Comparison of ENCODE assay signal across 17 cellular contexts in the genomic region with DNA sequence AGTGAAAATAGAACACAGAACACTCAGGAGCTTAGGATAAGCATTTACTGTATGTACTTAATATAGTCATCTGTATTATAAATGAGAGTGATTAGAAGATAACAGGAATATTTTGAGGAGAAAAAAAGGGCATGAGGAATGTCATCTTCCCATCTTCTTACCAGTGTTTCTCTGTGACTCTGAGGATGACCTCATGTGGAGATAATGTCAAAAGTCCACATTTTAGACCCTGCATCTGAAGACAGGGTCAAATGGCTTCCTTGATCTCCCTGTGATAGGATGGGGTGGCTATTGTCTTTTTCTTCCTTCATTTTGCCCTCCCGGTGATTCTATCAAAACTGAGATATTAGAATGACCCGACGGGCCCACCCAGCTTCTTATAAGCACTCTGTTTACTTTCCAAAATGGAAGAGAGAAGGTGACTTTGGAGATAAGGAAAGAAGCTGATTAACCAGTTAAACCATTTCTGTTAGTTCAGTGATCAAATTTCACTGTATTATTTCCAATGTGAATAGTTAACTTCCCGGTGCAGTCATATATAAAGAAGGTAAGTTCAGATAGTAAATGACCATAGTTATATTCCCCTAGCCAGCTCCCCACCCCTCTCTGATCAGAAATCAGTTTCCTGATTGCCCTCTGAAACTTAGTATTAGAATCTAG.
"Had no signal": no experiment of that assay in that cellular context is flagged by ENCODE, and none has a peak within 500 bp of the region (broad histone marks: within the 10 kb centered on the region; RNA-seq: fewer than 3 reads in every experiment).

No MANE protein-coding gene starts in this region.

- H3K27ac Mint-ChIP-seq: activated CD4-positive, alpha-beta T cell treated with anti-CD3 and anti-CD28 coated beads, Interleukin-2, amount 10 ng/mL, durations not matched to agents 24 days and 14 days; activated CD8-positive, alpha-beta T cell treated with anti-CD3 and anti-CD28 coated beads for 36 hours; activated naive CD4-positive, alpha-beta T cell treated with anti-CD3 and anti-CD28 coated beads for 36 hours; activated naive CD8-positive, alpha-beta T cell treated with anti-CD3 and anti-CD28 coated beads, Interleukin-2, amount 50 U/mL, for 24 hours; activated T-cell treated with anti-CD3 and anti-CD28 coated beads, Interleukin-2, amount 50 U/mL, for 24 hours; brain; naive thymus-derived CD4-positive, alpha-beta T cell; stimulated activated naive CD8-positive, alpha-beta T cell treated with anti-CD3 and anti-CD28 coated beads, Interleukin-15, amount 100 ng/mL, for 72 hours had no signal

- H3K4me2 ChIP-seq: smooth muscle cell had no signal

- H3K4me1 Mint-ChIP-seq: activated CD4-positive, alpha-beta T cell treated with anti-CD3 and anti-CD28 coated beads, Interleukin-2, amount 10 ng/mL, durations not matched to agents 24 days and 14 days; activated naive CD8-positive, alpha-beta T cell treated with anti-CD3 and anti-CD28 coated beads, Interleukin-2, amount 50 U/mL, for 24 hours; stimulated activated naive CD8-positive, alpha-beta T cell treated with anti-CD3 and anti-CD28 coated beads, Interleukin-15, amount 100 ng/mL, for 72 hours had no signal

- H3K27me3 Mint-ChIP-seq: activated CD4-positive, alpha-beta T cell treated with anti-CD3 and anti-CD28 coated beads, Interleukin-2, amount 10 ng/mL, durations not matched to agents 24 days and 14 days; activated CD8-positive, alpha-beta T cell treated with anti-CD3 and anti-CD28 coated beads for 36 hours; activated naive CD8-positive, alpha-beta T cell treated with anti-CD3 and anti-CD28 coated beads, Interleukin-2, amount 50 U/mL, for 24 hours had no signal

- H3K4me3 Mint-ChIP-seq: activated CD4-positive, alpha-beta T cell treated with anti-CD3 and anti-CD28 coated beads, Interleukin-2, amount 10 ng/mL, durations not matched to agents 24 days and 14 days; activated CD8-positive, alpha-beta T cell treated with anti-CD3 and anti-CD28 coated beads for 36 hours; activated naive CD4-positive, alpha-beta T cell treated with anti-CD3 and anti-CD28 coated beads for 36 hours; activated naive CD8-positive, alpha-beta T cell treated with anti-CD3 and anti-CD28 coated beads, Interleukin-2, amount 50 U/mL, for 24 hours; activated T-cell treated with anti-CD3 and anti-CD28 coated beads, Interleukin-2, amount 50 U/mL, for 24 hours; brain; naive thymus-derived CD4-positive, alpha-beta T cell; stimulated activated naive CD8-positive, alpha-beta T cell treated with anti-CD3 and anti-CD28 coated beads, Interleukin-15, amount 100 ng/mL, for 72 hours had no signal

- H3K79me2 ChIP-seq: parathyroid adenoma had no signal

- H3K4me1 ChIP-seq: parathyroid adenoma, suprapubic skin, upper lobe of left lung had no signal

- ATAC-seq: activated CD8-positive, alpha-beta T cell treated with anti-CD3 and anti-CD28 coated beads for 36 hours; activated naive CD8-positive, alpha-beta T cell treated with anti-CD3 and anti-CD28 coated beads, Interleukin-2, amount 50 U/mL, for 24 hours; left ventricle myocardium superior; naive thymus-derived CD4-positive, alpha-beta T cell; sciatic nerve; stimulated activated naive CD8-positive, alpha-beta T cell treated with anti-CD3 and anti-CD28 coated beads, Interleukin-15, amount 100 ng/mL, for 72 hours had no signal

- H3K36me3 Mint-ChIP-seq: brain; naive thymus-derived CD4-positive, alpha-beta T cell had no signal

- H3K9me3 Mint-ChIP-seq: activated CD4-positive, alpha-beta T cell treated with anti-CD3 and anti-CD28 coated beads, Interleukin-2, amount 10 ng/mL, durations not matched to agents 24 days and 14 days; activated CD8-positive, alpha-beta T cell treated with anti-CD3 and anti-CD28 coated beads for 36 hours; activated naive CD4-positive, alpha-beta T cell treated with anti-CD3 and anti-CD28 coated beads for 36 hours; activated naive CD8-positive, alpha-beta T cell treated with anti-CD3 and anti-CD28 coated beads, Interleukin-2, amount 50 U/mL, for 24 hours; activated T-cell treated with anti-CD3 and anti-CD28 coated beads, Interleukin-2, amount 50 U/mL, for 24 hours; brain; stimulated activated naive CD8-positive, alpha-beta T cell treated with anti-CD3 and anti-CD28 coated beads, Interleukin-15, amount 100 ng/mL, for 72 hours had no signal

- H3K4me3 ChIP-seq: smooth muscle cell, suprapubic skin, upper lobe of left lung had no signal

- H3K9ac ChIP-seq: parathyroid adenoma had no signal

- H3K36me3 ChIP-seq: neutrophil, suprapubic skin, upper lobe of left lung had no signal

- H3K27ac ChIP-seq: neutrophil, parathyroid adenoma, suprapubic skin, upper lobe of left lung had no signal

- H3K27me3 ChIP-seq: neutrophil, suprapubic skin, upper lobe of left lung had no signal

- H3K9me3 ChIP-seq: neutrophil, suprapubic skin, upper lobe of left lung had no signal

- DNase-seq: activated CD4-positive, alpha-beta T cell treated with anti-CD3 and anti-CD28 coated beads, Interleukin-2, amount 10 ng/mL, durations not matched to agents 24 days and 14 days; activated CD8-positive, alpha-beta T cell treated with anti-CD3 and anti-CD28 coated beads for 36 hours; activated naive CD4-positive, alpha-beta T cell treated with anti-CD3 and anti-CD28 coated beads for 36 hours; activated naive CD8-positive, alpha-beta T cell treated with anti-CD3 and anti-CD28 coated beads, Interleukin-2, amount 50 U/mL, for 24 hours; activated T-cell treated with anti-CD3 and anti-CD28 coated beads, Interleukin-2, amount 50 U/mL, for 24 hours; anterior cingulate cortex; left ventricle myocardium superior; naive thymus-derived CD4-positive, alpha-beta T cell; stimulated activated CD4-positive, alpha-beta T cell treated with anti-CD3 and anti-CD28 coated beads, Interleukin-4, amount 100 ng/mL, for 1 hour; stimulated activated naive CD8-positive, alpha-beta T cell treated with anti-CD3 and anti-CD28 coated beads, Interleukin-15, amount 100 ng/mL, for 72 hours; upper lobe of left lung had no signal
